In the genomic region with DNA sequence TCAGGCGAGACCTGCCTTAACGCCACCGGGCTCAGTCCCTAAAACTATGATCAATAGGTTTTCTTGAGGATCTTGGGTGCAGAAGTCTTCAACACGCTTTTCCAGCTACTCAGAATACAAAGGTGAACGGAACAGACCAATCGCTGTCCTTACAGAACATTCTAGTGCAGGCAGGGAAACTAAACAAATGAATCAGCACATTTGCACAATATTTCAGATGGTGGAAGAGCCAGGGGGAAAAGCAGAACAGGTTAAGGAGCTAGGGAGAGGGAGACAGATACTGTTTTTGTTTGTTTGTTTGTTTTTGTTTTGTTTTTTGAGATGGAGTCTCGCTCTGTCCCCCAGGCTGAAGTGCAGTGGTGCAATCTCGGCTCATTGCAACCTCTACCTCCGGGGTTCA, we compare ENCODE assay signal across 40 cellular contexts.
"Had no signal": no experiment of that assay in that cellular context is flagged by ENCODE, and none has a peak within 500 bp of the region (broad histone marks: within the 10 kb centered on the region; RNA-seq: fewer than 3 reads in every experiment).

No MANE protein-coding gene starts in this region.

- H3K4me1 Mint-ChIP-seq: activated naive CD4-positive, alpha-beta T cell treated with anti-CD3 and anti-CD28 coated beads, Interleukin-2, amount 10 ng/mL, durations not matched to agents 7 days and 5 days; activated naive CD4-positive, alpha-beta T cell treated with anti-CD3 and anti-CD28 coated beads, Interleukin-2, amount 50 U/mL, for 24 hours; activated naive CD8-positive, alpha-beta T cell treated with anti-CD3 and anti-CD28 coated beads for 36 hours; activated naive CD8-positive, alpha-beta T cell treated with anti-CD3 and anti-CD28 coated beads, Interleukin-2, amount 10 ng/mL, durations not matched to agents 7 days and 5 days; activated naive CD8-positive, alpha-beta T cell treated with anti-CD3 and anti-CD28 coated beads, Interleukin-2, amount 50 U/mL, for 24 hours; activated T-helper 17 cell treated with anti-CD3 and anti-CD28 coated beads, Interleukin-2, amount 50 U/mL, for 72 hours; brain; central memory CD8-positive, alpha-beta T cell had no signal

- H3K27ac ChIP-seq: adrenal gland, ascending aorta, body of pancreas, brain microvascular endothelial cell, breast epithelium, cardiac muscle cell had no signal

- H3K4me1 ChIP-seq: adrenal gland, ascending aorta, body of pancreas, breast epithelium had no signal

- DNase-seq: activated effector memory CD4-positive, alpha-beta T cell treated with anti-CD3 and anti-CD28 coated beads, Interleukin-2, amount 50 U/mL, for 16 hours; activated effector memory CD4-positive, alpha-beta T cell treated with Interleukin-2 at 50 U/mL for 16 hours; activated gamma-delta T cell; activated gamma-delta T cell treated with Interleukin-2 at 50 U/mL for 16 hours; activated naive CD4-positive, alpha-beta T cell; activated naive CD4-positive, alpha-beta T cell treated with anti-CD3 and anti-CD28 coated beads for 36 hours; activated naive CD4-positive, alpha-beta T cell treated with anti-CD3 and anti-CD28 coated beads, Interleukin-2, amount 10 ng/mL, durations not matched to agents 7 days and 5 days; activated naive CD4-positive, alpha-beta T cell treated with anti-CD3 and anti-CD28 coated beads, Interleukin-2, amount 50 U/mL, for 16 hours; activated naive CD4-positive, alpha-beta T cell treated with Interleukin-2 at 50 U/mL for 16 hours; activated naive CD8-positive, alpha-beta T cell treated with anti-CD3 and anti-CD28 coated beads for 36 hours; activated naive CD8-positive, alpha-beta T cell treated with anti-CD3 and anti-CD28 coated beads, Interleukin-2, amount 10 ng/mL, durations not matched to agents 7 days and 5 days; activated naive CD8-positive, alpha-beta T cell treated with anti-CD3 and anti-CD28 coated beads, Interleukin-2, amount 50 U/mL, for 24 hours; activated T-cell treated with anti-CD3 and anti-CD28 coated beads, Interleukin-2, amount 50 U/mL, for 1 hour; activated T-cell treated with anti-CD3 and anti-CD28 coated beads, Interleukin-2, amount 50 U/mL, for 24 hours; activated T-cell treated with anti-CD3 and anti-CD28 coated beads, Interleukin-2, amount 50 U/mL, for 4 hours; activated T-cell treated with anti-CD3 and anti-CD28 coated beads, Interleukin-2, amount 50 U/mL, for 48 hours; activated T-cell treated with anti-CD3 and anti-CD28 coated beads, Interleukin-2, amount 50 U/mL, for 72 hours; adrenal gland; amniotic stem cell; amygdala; anterior cingulate cortex; aorta; body of pancreas; brain microvascular endothelial cell; caudate nucleus; central memory CD4-positive, alpha-beta T cell; cerebellar nuclear complex had no signal

- H3K9me3 Mint-ChIP-seq: activated naive CD4-positive, alpha-beta T cell treated with anti-CD3 and anti-CD28 coated beads, Interleukin-2, amount 10 ng/mL, durations not matched to agents 7 days and 5 days; activated naive CD4-positive, alpha-beta T cell treated with anti-CD3 and anti-CD28 coated beads, Interleukin-2, amount 50 U/mL, for 24 hours; activated T-cell treated with anti-CD3 and anti-CD28 coated beads, Interleukin-2, amount 50 U/mL, for 4 hours; activated T-helper 1 cell treated with anti-CD3 and anti-CD28 coated beads, Interleukin-12 subunit alpha, Interleukin-12 subunit beta, Interleukin-2, Interleukin-4 antibody, amounts not matched to agents 30 ng/mL and 10 ng/mL and 1 ng/mL, durations not matched to agents 14 hours and 24 hours and 36 hours had no signal

- H3K4me3 Mint-ChIP-seq: activated naive CD4-positive, alpha-beta T cell treated with anti-CD3 and anti-CD28 coated beads for 36 hours; activated naive CD4-positive, alpha-beta T cell treated with anti-CD3 and anti-CD28 coated beads, Interleukin-2, amount 10 ng/mL, durations not matched to agents 7 days and 5 days; activated naive CD4-positive, alpha-beta T cell treated with anti-CD3 and anti-CD28 coated beads, Interleukin-2, amount 50 U/mL, for 24 hours; activated naive CD8-positive, alpha-beta T cell; activated naive CD8-positive, alpha-beta T cell treated with anti-CD3 and anti-CD28 coated beads for 36 hours; activated naive CD8-positive, alpha-beta T cell treated with anti-CD3 and anti-CD28 coated beads, Interleukin-2, amount 10 ng/mL, durations not matched to agents 7 days and 5 days; activated naive CD8-positive, alpha-beta T cell treated with anti-CD3 and anti-CD28 coated beads, Interleukin-2, amount 50 U/mL, for 24 hours; activated T-cell treated with anti-CD3 and anti-CD28 coated beads, Interleukin-2, amount 50 U/mL, for 24 hours; activated T-cell treated with anti-CD3 and anti-CD28 coated beads, Interleukin-2, amount 50 U/mL, for 4 hours; activated T-cell treated with anti-CD3 and anti-CD28 coated beads, Interleukin-2, amount 50 U/mL, for 72 hours; activated T-helper 1 cell treated with anti-CD3 and anti-CD28 coated beads, Interleukin-12 subunit alpha, Interleukin-12 subunit beta, Interleukin-2, Interleukin-4 antibody, amounts not matched to agents 30 ng/mL and 10 ng/mL and 1 ng/mL, durations not matched to agents 14 hours and 24 hours and 36 hours; activated T-helper 17 cell treated with anti-CD3 and anti-CD28 coated beads, Interleukin-2, amount 50 U/mL, for 72 hours; brain; central memory CD8-positive, alpha-beta T cell had no signal

- FAIRE-seq: astrocyte, bronchial epithelial cell had no signal

- H3K9me3 ChIP-seq: adrenal gland, ascending aorta had no signal

- H3K36me3 Mint-ChIP-seq: activated naive CD4-positive, alpha-beta T cell treated with anti-CD3 and anti-CD28 coated beads, Interleukin-2, amount 10 ng/mL, durations not matched to agents 7 days and 5 days; activated naive CD4-positive, alpha-beta T cell treated with anti-CD3 and anti-CD28 coated beads, Interleukin-2, amount 50 U/mL, for 24 hours; activated naive CD8-positive, alpha-beta T cell; activated naive CD8-positive, alpha-beta T cell treated with anti-CD3 and anti-CD28 coated beads for 36 hours; activated naive CD8-positive, alpha-beta T cell treated with anti-CD3 and anti-CD28 coated beads, Interleukin-2, amount 10 ng/mL, durations not matched to agents 7 days and 5 days; brain had no signal

- H3K36me3 ChIP-seq: adrenal gland, ascending aorta, brain microvascular endothelial cell, breast epithelium, cardiac muscle cell had no signal

- ATAC-seq: activated naive CD4-positive, alpha-beta T cell treated with anti-CD3 and anti-CD28 coated beads, Interleukin-2, amount 50 U/mL, for 72 hours; activated naive CD8-positive, alpha-beta T cell treated with anti-CD3 and anti-CD28 coated beads, Interleukin-2, amount 50 U/mL, for 24 hours; activated T-cell treated with anti-CD3 and anti-CD28 coated beads, Interleukin-2, amount 50 U/mL, for 4 hours; activated T-cell treated with anti-CD3 and anti-CD28 coated beads, Interleukin-2, amount 50 U/mL, for 72 hours; activated T-helper 17 cell treated with anti-CD3 and anti-CD28 coated beads, Interleukin-2, amount 50 U/mL, for 72 hours; body of pancreas had no signal

- H3K27ac Mint-ChIP-seq: activated naive CD4-positive, alpha-beta T cell treated with anti-CD3 and anti-CD28 coated beads for 36 hours; activated naive CD4-positive, alpha-beta T cell treated with anti-CD3 and anti-CD28 coated beads, Interleukin-2, amount 10 ng/mL, durations not matched to agents 7 days and 5 days; activated naive CD4-positive, alpha-beta T cell treated with anti-CD3 and anti-CD28 coated beads, Interleukin-2, amount 50 U/mL, for 24 hours; activated naive CD4-positive, alpha-beta T cell treated with anti-CD3 and anti-CD28 coated beads, Interleukin-2, amount 50 U/mL, for 72 hours; activated naive CD8-positive, alpha-beta T cell; activated naive CD8-positive, alpha-beta T cell treated with anti-CD3 and anti-CD28 coated beads for 36 hours; activated naive CD8-positive, alpha-beta T cell treated with anti-CD3 and anti-CD28 coated beads, Interleukin-2, amount 10 ng/mL, durations not matched to agents 7 days and 5 days; activated naive CD8-positive, alpha-beta T cell treated with anti-CD3 and anti-CD28 coated beads, Interleukin-2, amount 50 U/mL, for 24 hours; activated T-cell treated with anti-CD3 and anti-CD28 coated beads, Interleukin-2, amount 50 U/mL, for 24 hours; activated T-cell treated with anti-CD3 and anti-CD28 coated beads, Interleukin-2, amount 50 U/mL, for 72 hours; activated T-helper 1 cell treated with anti-CD3 and anti-CD28 coated beads, Interleukin-12 subunit alpha, Interleukin-12 subunit beta, Interleukin-2, Interleukin-4 antibody, amounts not matched to agents 30 ng/mL and 10 ng/mL and 1 ng/mL, durations not matched to agents 14 hours and 24 hours and 36 hours; activated T-helper 17 cell treated with anti-CD3 and anti-CD28 coated beads, Interleukin-2, amount 50 U/mL, for 72 hours; activated T-helper 2 cell treated with anti-CD3 and anti-CD28 coated beads, Interferon-gamma antibody, Interleukin-2, Interleukin-4, amounts not matched to agents 10 μg/mL and 5 μg/mL and 100 μg/mL, durations not matched to agents 14 hours and 24 hours and 36 hours; brain had no signal

- H3K4me3 ChIP-seq: adrenal gland, ascending aorta, body of pancreas, breast epithelium, cardiac muscle cell had no signal

- H3K27me3 ChIP-seq: adrenal gland, ascending aorta, body of pancreas, brain microvascular endothelial cell, breast epithelium had no signal
